ENCODE assay signal across 22 cellular contexts in genomic region chr11:59943996-59944395, GRCh38. TPM values are rescaled to one million over a fixed set of nuclear protein-coding genes. Genes with fewer than 3 reads are reported as not detected.
"Had no signal": no experiment of that assay in that cellular context is flagged by ENCODE, and none has a peak within 500 bp of the region (broad histone marks: within the 10 kb centered on the region; RNA-seq: fewer than 3 reads in every experiment).

No MANE protein-coding gene starts in this region.

- H3K79me2 ChIP-seq: parathyroid adenoma had no signal

- H3K4me2 ChIP-seq: smooth muscle cell had no signal

- H3K27me3 ChIP-seq: suprapubic skin had no signal

- H3K36me3 Mint-ChIP-seq: activated naive CD8-positive, alpha-beta T cell; mesothelial cell of epicardium; natural killer cell treated with Interleukin-12 subunit alpha and Interleukin-12 subunit beta and Interleukin-15 and Interleukin-18, amount 100 ng/mL, for 72 hours; type B pancreatic cell had no signal

- H3K9me3 ChIP-seq: suprapubic skin had no signal

- H3K27ac Mint-ChIP-seq: activated CD4-positive, alpha-beta T cell treated with anti-CD3 and anti-CD28 coated beads for 36 hours; activated naive CD8-positive, alpha-beta T cell; mesothelial cell of epicardium; natural killer cell treated with Interleukin-12 subunit alpha and Interleukin-12 subunit beta and Interleukin-15 and Interleukin-18, amount 100 ng/mL, for 72 hours; stimulated activated naive CD8-positive, alpha-beta T cell treated with anti-CD3 and anti-CD28 coated beads, Interleukin-15, amount 100 ng/mL, for 72 hours; T-helper 2 cell treated with Interferon-gamma antibody and Interleukin-4, amounts not matched to agents 5 μg/mL and 100 μg/mL, for 36 hours; type B pancreatic cell had no signal

- H3K4me3 Mint-ChIP-seq: activated CD4-positive, alpha-beta T cell treated with anti-CD3 and anti-CD28 coated beads for 36 hours; activated naive CD8-positive, alpha-beta T cell; mesothelial cell of epicardium; natural killer cell treated with Interleukin-12 subunit alpha and Interleukin-12 subunit beta and Interleukin-15 and Interleukin-18, amount 100 ng/mL, for 72 hours; stimulated activated naive CD8-positive, alpha-beta T cell treated with anti-CD3 and anti-CD28 coated beads, Interleukin-15, amount 100 ng/mL, for 72 hours; T-helper 2 cell treated with Interferon-gamma antibody and Interleukin-4, amounts not matched to agents 5 μg/mL and 100 μg/mL, for 36 hours; type B pancreatic cell had no signal

- ATAC-seq: activated CD4-positive, alpha-beta T cell treated with anti-CD3 and anti-CD28 coated beads for 36 hours; left cardiac atrium; natural killer cell treated with Interleukin-12 subunit alpha and Interleukin-12 subunit beta and Interleukin-15 and Interleukin-18, amount 100 ng/mL, for 72 hours; sciatic nerve; stimulated activated naive CD8-positive, alpha-beta T cell treated with anti-CD3 and anti-CD28 coated beads, Interleukin-15, amount 100 ng/mL, for 72 hours had no signal

- H3K4me1 ChIP-seq: parathyroid adenoma, suprapubic skin had no signal

- H3K4me3 ChIP-seq: dorsolateral prefrontal cortex, lung, smooth muscle cell, suprapubic skin had no signal

- DNase-seq: activated CD4-positive, alpha-beta T cell treated with anti-CD3 and anti-CD28 coated beads for 36 hours; activated CD4-positive, alpha-beta T cell treated with anti-CD3 and anti-CD28 coated beads, Interleukin-2, amount 50 U/mL, for 48 hours; activated gamma-delta T cell; amniotic stem cell; erythroblast; head of caudate nucleus; left cardiac atrium; stimulated activated CD4-positive, alpha-beta T cell treated with anti-CD3 and anti-CD28 coated beads, Interleukin-4, amount 100 ng/mL, for 1 hour; stimulated activated naive CD8-positive, alpha-beta T cell treated with anti-CD3 and anti-CD28 coated beads, Interleukin-15, amount 100 ng/mL, for 72 hours had no signal

- H3K36me3 ChIP-seq: suprapubic skin had no signal

- H3K9me3 Mint-ChIP-seq: mesothelial cell of epicardium; natural killer cell treated with Interleukin-12 subunit alpha and Interleukin-12 subunit beta and Interleukin-15 and Interleukin-18, amount 100 ng/mL, for 72 hours; stimulated activated naive CD8-positive, alpha-beta T cell treated with anti-CD3 and anti-CD28 coated beads, Interleukin-15, amount 100 ng/mL, for 72 hours; T-helper 2 cell treated with Interferon-gamma antibody and Interleukin-4, amounts not matched to agents 5 μg/mL and 100 μg/mL, for 36 hours; type B pancreatic cell had no signal

- H3K9ac ChIP-seq: parathyroid adenoma had no signal

- H2AFZ ChIP-seq: parathyroid adenoma had no signal

- H3K27me3 Mint-ChIP-seq: type B pancreatic cell had no signal

- H3K4me1 Mint-ChIP-seq: mesothelial cell of epicardium; stimulated activated naive CD8-positive, alpha-beta T cell treated with anti-CD3 and anti-CD28 coated beads, Interleukin-15, amount 100 ng/mL, for 72 hours had no signal

- FAIRE-seq: colon, TTC549 had no signal

- H3K27ac ChIP-seq: dorsolateral prefrontal cortex, parathyroid adenoma, suprapubic skin had no signal

RNA-seq across cellular contexts. Expression of gene OOSP1, which starts 5.8 kb away (rescaled TPM):
- total RNA-seq: activated CD4-positive, alpha-beta T cell treated with anti-CD3 and anti-CD28 coated beads for 36 hours; left cardiac atrium; lung; mesothelial cell of epicardium; natural killer cell treated with Interleukin-12 subunit alpha and Interleukin-12 subunit beta and Interleukin-15 and Interleukin-18, amount 100 ng/mL, for 72 hours; sciatic nerve; smooth muscle cell; suprapubic skin had no signal
- polyA plus RNA-seq: lung, smooth muscle cell had no signal

RNA-seq across cellular contexts. Expression of gene OOSP4A, which starts 19.8 kb away (rescaled TPM):
- total RNA-seq: activated CD4-positive, alpha-beta T cell treated with anti-CD3 and anti-CD28 coated beads for 36 hours; left cardiac atrium; mesothelial cell of epicardium; natural killer cell treated with Interleukin-12 subunit alpha and Interleukin-12 subunit beta and Interleukin-15 and Interleukin-18, amount 100 ng/mL, for 72 hours; sciatic nerve; smooth muscle cell; suprapubic skin had no signal
- polyA plus RNA-seq: lung, smooth muscle cell had no signal
